Comparison of ENCODE assay signal across 27 cellular contexts in genomic region chr13:113373811-113374485, GRCh38. TPM values are rescaled to one million over a fixed set of nuclear protein-coding genes. Genes with fewer than 3 reads are reported as not detected.
"Had no signal": no experiment of that assay in that cellular context is flagged by ENCODE, and none has a peak within 500 bp of the region (broad histone marks: within the 10 kb centered on the region; RNA-seq: fewer than 3 reads in every experiment).

No MANE protein-coding gene starts in this region.

- FAIRE-seq: colon, endothelial cell of umbilical vein had no signal

- H3K4me1 ChIP-seq: foreskin keratinocyte, heart left ventricle, upper lobe of left lung, vagina had no signal

- H3K4me3 ChIP-seq: dorsolateral prefrontal cortex, heart left ventricle, ovary, right lobe of liver, skin epidermis, upper lobe of left lung, vagina had no signal

- H3K9me3 ChIP-seq: heart left ventricle, neutrophil, ovary, right lobe of liver, upper lobe of left lung, vagina had no signal

- H3K27me3 ChIP-seq: dorsolateral prefrontal cortex, foreskin keratinocyte, heart left ventricle, ovary, right lobe of liver, upper lobe of left lung, vagina had no signal

- H3K36me3 ChIP-seq: heart left ventricle, neutrophil, ovary, right lobe of liver, upper lobe of left lung, vagina had no signal

- DNase-seq: activated CD4-positive, alpha-beta T cell treated with anti-CD3 and anti-CD28 coated beads for 48 hours; activated CD4-positive, alpha-beta T cell treated with anti-CD3 and anti-CD28 coated beads, Interleukin-2, amount 50 U/mL, for 48 hours; activated naive CD4-positive, alpha-beta T cell treated with Interleukin-2 at 50 U/mL for 16 hours; activated T-cell treated with anti-CD3 and anti-CD28 coated beads, Interleukin-2, amount 50 U/mL, for 48 hours; anterior cingulate cortex; effector memory CD8-positive, alpha-beta T cell; foreskin keratinocyte; hypothalamus; immature natural killer cell; naive B cell; nephron progenitor cell; ovary; stimulated activated CD4-positive, alpha-beta T cell treated with anti-CD3 and anti-CD28 coated beads, Interleukin-4, amount 100 ng/mL, for 4 hours; stimulated activated CD8-positive, alpha-beta memory T cell treated with anti-CD3 and anti-CD28 coated beads, Interleukin-4, amount 100 ng/mL, for 48 hours; stimulated activated naive CD8-positive, alpha-beta T cell treated with anti-CD3 and anti-CD28 coated beads, Interleukin-15, amount 100 ng/mL, for 72 hours; substantia nigra had no signal

- H3K27ac ChIP-seq: dorsolateral prefrontal cortex, foreskin keratinocyte, heart left ventricle, neutrophil, ovary, right lobe of liver, skin epidermis, upper lobe of left lung, vagina had no signal

RNA-seq across cellular contexts. Expression of gene GRTP1, which starts 10.0 kb away (rescaled TPM):
- total RNA-seq: activated T-helper 2 cell treated with anti-CD3 and anti-CD28 coated beads, Interferon-gamma antibody, Interleukin-2, Interleukin-4, amounts not matched to agents 10 μg/mL and 5 μg/mL and 100 μg/mL, durations not matched to agents 14 hours and 24 hours and 36 hours; endothelial cell of umbilical vein; T-helper 1 cell treated with Interleukin-12 subunit alpha and Interleukin-12 subunit beta and Interleukin-4 antibody, amounts not matched to agents 30 ng/mL and 1 ng/mL, for 36 hours had no signal
- polyA plus RNA-seq: endothelial cell of umbilical vein had no signal
